ENCODE assay signal across 1 cellular context in genomic region chr7:22481726-22482125, GRCh38.
TF ChIP-seq lines count a peak whose summit lies in the region.

No MANE protein-coding gene starts in this region.

TF ChIP-seq in H1, 55 proteins besides CTCF, POLR2A, EP300 and RAD21 (continued from another document):
- no peak for TF ChIP-seq CHD7 (IDR thresholded peaks at IDR 0.05; ENCODE audit: insufficient replicate concordance, low read length)
- no peak for TF ChIP-seq KDM4A (IDR thresholded peaks at IDR 0.05; ENCODE audit: low read depth, low read length, severe bottlenecking)
- TF ChIP-seq ZNF274 (IDR thresholded peaks at IDR 0.05; ENCODE audit: borderline replicate concordance, extremely low read depth, low read length) = no peak
